11 cellular contexts compared by ENCODE assay signal in the genomic region with DNA sequence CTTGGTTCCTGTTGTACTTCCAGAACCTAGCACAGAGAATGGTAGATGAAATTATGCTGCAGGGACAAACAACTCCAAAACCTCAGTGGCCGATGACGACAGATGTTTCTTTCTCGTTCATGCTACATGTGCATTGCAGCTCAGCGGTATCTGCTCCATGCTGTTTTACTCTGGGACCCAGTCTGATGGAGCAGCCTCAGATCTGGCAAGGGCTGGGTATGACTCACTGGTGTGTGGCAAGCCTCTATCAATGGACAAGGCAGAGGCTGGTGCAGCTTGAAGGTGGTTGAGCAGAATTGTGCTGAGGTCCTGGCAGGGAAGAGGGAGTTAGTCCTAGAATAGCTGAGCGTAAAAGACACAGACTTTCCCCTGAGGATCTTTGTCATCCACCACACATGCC. TPM values are rescaled to one million over a fixed set of nuclear protein-coding genes. Genes with fewer than 3 reads are reported as not detected.
DNase-seq lines count a peak whose midpoint lies in the region; FAIRE-seq lines count a peak whose summit lies in the region.
"Had no signal": no experiment of that assay in that cellular context is flagged by ENCODE, and none has a peak within 500 bp of the region (broad histone marks: within the 10 kb centered on the region; RNA-seq: fewer than 3 reads in every experiment).

No MANE protein-coding gene starts in this region.

- H3K36me3 Mint-ChIP-seq in activated naive CD4-positive, alpha-beta T cell treated with anti-CD3 and anti-CD28 coated beads, Interleukin-2, amount 50 U/mL, for 24 hours: no peaks in the 10 kb centered on the region
- no peaks in the 10 kb centered on the region for H3K36me3 Mint-ChIP-seq in activated naive CD4-positive, alpha-beta T cell treated with anti-CD3 and anti-CD28 coated beads for 36 hours (ENCODE audit: low read depth)

- H3K27me3 Mint-ChIP-seq in activated naive CD4-positive, alpha-beta T cell treated with anti-CD3 and anti-CD28 coated beads, Interleukin-2, amount 50 U/mL, for 24 hours: peaks cover 6% of the 10 kb centered on the region
- no peaks in the 10 kb centered on the region for H3K27me3 Mint-ChIP-seq in activated naive CD4-positive, alpha-beta T cell treated with anti-CD3 and anti-CD28 coated beads for 36 hours (ENCODE audit: low read depth)

- peak overlapping the region; percentile 24 for H3K27ac Mint-ChIP-seq in activated naive CD4-positive, alpha-beta T cell treated with anti-CD3 and anti-CD28 coated beads, Interleukin-2, amount 50 U/mL, for 24 hours
- no peak overlapping the region for H3K27ac Mint-ChIP-seq in activated naive CD4-positive, alpha-beta T cell treated with anti-CD3 and anti-CD28 coated beads for 36 hours

- FAIRE-seq in urothelium cell line (lab: Jason Lieb, UNC): no peak
- FAIRE-seq: TTC549 had no signal

- no peaks in the 10 kb centered on the region for H3K9me3 Mint-ChIP-seq in activated naive CD4-positive, alpha-beta T cell treated with anti-CD3 and anti-CD28 coated beads, Interleukin-2, amount 50 U/mL, for 24 hours
- H3K9me3 Mint-ChIP-seq in activated naive CD4-positive, alpha-beta T cell treated with anti-CD3 and anti-CD28 coated beads for 36 hours: no peaks in the 10 kb centered on the region

- H3K4me3 Mint-ChIP-seq in activated naive CD4-positive, alpha-beta T cell treated with anti-CD3 and anti-CD28 coated beads, Interleukin-2, amount 50 U/mL, for 24 hours: no peak overlapping the region
- no peak overlapping the region for H3K4me3 Mint-ChIP-seq in activated naive CD4-positive, alpha-beta T cell treated with anti-CD3 and anti-CD28 coated beads for 36 hours

- CTCF ChIA-PET in activated naive CD4-positive, alpha-beta T cell treated with anti-CD3 and anti-CD28 coated beads for 36 hours (lab: Charles Lee): no interaction called here

- in situ Hi-C loops in SK-MEL-5 (cut with HindIII; ENCODE audit: low pct_unique_long_range_greater_than_20kb, low sequenced_read_pairs): no loop called here

- H3K4me1 Mint-ChIP-seq in activated naive CD4-positive, alpha-beta T cell treated with anti-CD3 and anti-CD28 coated beads, Interleukin-2, amount 50 U/mL, for 24 hours: peaks cover 5% of the 10 kb centered on the region
- peaks cover 4% of the 10 kb centered on the region for H3K4me1 Mint-ChIP-seq in activated naive CD4-positive, alpha-beta T cell treated with anti-CD3 and anti-CD28 coated beads for 36 hours (ENCODE audit: low read depth)

- DNase-seq in activated naive CD4-positive, alpha-beta T cell (lab: John Stamatoyannopoulos, UW): no peak
- DNase-seq in SK-MEL-5 (ENCODE audit: low read depth, low spot score): peak; percentile 68
- peak; percentile 73 for DNase-seq in fibroblast of peridontal ligament (ENCODE audit: extremely low read depth)
- DNase-seq in superior temporal gyrus (ENCODE audit: extremely low spot score): peak; percentile 23
- DNase-seq in urothelium cell line (ENCODE audit: low spot score): no peak
- no peak for DNase-seq in NK-92 treated with Interleukin-12 subunit alpha and Interleukin-12 subunit beta, amount 100 ng/mL, for 24 hours (lab: John Stamatoyannopoulos, UW)
- no peak for DNase-seq in activated naive CD4-positive, alpha-beta T cell treated with anti-CD3 and anti-CD28 coated beads for 36 hours
- DNase-seq: activated T-cell treated with anti-CD3 and anti-CD28 coated beads, Interleukin-2, amount 50 U/mL, for 48 hours; NCI-H1417 treated with DMSO at 0.1 percent for 48 hours had no signal

- intact Hi-C loops in activated naive CD4-positive, alpha-beta T cell treated with anti-CD3 and anti-CD28 coated beads for 36 hours (cut with micrococcal nuclease): no loop called here

RNA-seq across cellular contexts. Expression of gene BLCAP, which starts 10.3 kb away (rescaled TPM):
- total RNA-seq in SK-MEL-5 (2014; rRNA removed; shearing (Covaris generic)): 49.5 and 50.7 TPM in 2 replicates
- 81.9 and 82.5 TPM in 2 replicates for polyA plus RNA-seq in SK-MEL-5 (2015; cell fraction: cytosol; rRNA removed)
- polyA plus RNA-seq in SK-MEL-5 (2015; cell fraction: nucleus; rRNA removed): 59.2 and 70.5 TPM in 2 replicates
- total RNA-seq in activated naive CD4-positive, alpha-beta T cell treated with anti-CD3 and anti-CD28 coated beads for 36 hours: 10 to 100 TPM; 14.2 to 16.2 TPM

RNA-seq across cellular contexts. Expression of gene NNAT, which starts 17.0 kb away (rescaled TPM):
- not detected in 2 replicates for total RNA-seq in SK-MEL-5 (2014; rRNA removed; shearing (Covaris generic))
- not detected in 2 replicates for polyA plus RNA-seq in SK-MEL-5 (2015; cell fraction: cytosol; rRNA removed)
- not detected in 2 replicates for polyA plus RNA-seq in SK-MEL-5 (2015; cell fraction: nucleus; rRNA removed)
- total RNA-seq in activated naive CD4-positive, alpha-beta T cell treated with anti-CD3 and anti-CD28 coated beads for 36 hours: under 1 TPM; 0.50 to 0.91 TPM

Comparison
In these comparisons a context has a peak if more than half of its experiments do, and no peak if none do; other contexts are left out.
1. DNase-seq: peak in SK-MEL-5 (single experiment), fibroblast of peridontal ligament (single experiment) and superior temporal gyrus (single experiment); none in activated naive CD4-positive, alpha-beta T cell (0 of 4), urothelium cell line (single experiment), NK-92 treated with Interleukin-12 subunit alpha and Interleukin-12 subunit beta, amount 100 ng/mL, for 24 hours (single experiment) and activated naive CD4-positive, alpha-beta T cell treated with anti-CD3 and anti-CD28 coated beads for 36 hours (single experiment).